Comparison of ENCODE assay signal across 21 cellular contexts in the genomic region with DNA sequence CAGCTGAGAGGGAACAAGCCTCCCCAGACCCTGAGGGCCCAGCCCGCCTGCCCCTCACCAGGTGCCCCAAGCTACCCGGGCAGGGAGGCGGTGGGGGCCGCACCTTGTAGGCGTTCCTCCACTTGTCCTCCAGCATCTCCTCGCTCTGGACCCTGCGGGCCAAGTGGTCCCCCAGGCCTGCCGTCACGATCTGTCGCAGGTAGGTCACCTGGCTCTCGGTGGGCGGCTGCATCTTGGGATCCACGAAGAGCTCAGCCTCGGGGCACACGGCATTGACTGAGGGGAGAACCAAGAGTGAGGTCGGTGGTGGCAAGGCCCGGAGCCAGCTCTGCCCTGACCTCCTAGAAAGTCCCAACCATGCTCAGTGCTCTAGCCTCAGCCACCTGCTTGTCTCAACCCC. TPM values are rescaled to one million over a fixed set of nuclear protein-coding genes. Genes with fewer than 3 reads are reported as not detected.
DNase-seq lines count a peak whose midpoint lies in the region; ATAC-seq and TF ChIP-seq lines count a peak whose summit lies in the region.
"Had no signal": no experiment of that assay in that cellular context is flagged by ENCODE, and none has a peak within 500 bp of the region (broad histone marks: within the 10 kb centered on the region; RNA-seq: fewer than 3 reads in every experiment).

No MANE protein-coding gene starts in this region.

- peak overlapping the region; percentile 39; the same call in 1 of the 2 replicates for H3K9ac ChIP-seq in BLaER1
- H3K9ac ChIP-seq: KMS-11 had no signal

- TF ChIP-seq POLR2A in erythroblast (IDR thresholded peaks at IDR 0.05; ENCODE audit: low read length) = no peak

- no peaks in the 10 kb centered on the region for H3K79me2 ChIP-seq in PC-9 (ENCODE audit: low read depth)

- H3K4me2 ChIP-seq in BLaER1 = peak overlapping the region; percentile 89
- peak overlapping the region; percentile 30 for H3K4me2 ChIP-seq in PC-9
- H3K4me2 ChIP-seq: KMS-11 had no signal

- H3K4me3 ChIP-seq in BLaER1 = 0 out of 2 replicates have a peak overlapping the region, but pooled peaks have one; percentile 8
- no peak overlapping the region for H3K4me3 ChIP-seq in PC-9
- H3K4me3 ChIP-seq: Peyer's patch, SJCRH30 had no signal

- no peaks in the 10 kb centered on the region for H3K27me3 Mint-ChIP-seq in activated naive CD4-positive, alpha-beta T cell treated with anti-CD3 and anti-CD28 coated beads, Interleukin-2, amount 10 ng/mL, durations not matched to agents 7 days and 5 days
- H3K27me3 Mint-ChIP-seq: CD4-positive, alpha-beta T cell had no signal

- peaks cover 59% of the 10 kb centered on the region for H4K20me1 ChIP-seq in BLaER1
- peaks cover 4% of the 10 kb centered on the region; the same call in 1 of the 2 replicates for H4K20me1 ChIP-seq in PC-9 (ENCODE audit: insufficient read depth)

- TF ChIP-seq CTCF in PC-9 (conservative IDR thresholded peaks at IDR 0.05) = no peak

- H3K27me3 ChIP-seq in BLaER1 (no peaks in the 10 kb centered on the region), PC-9 (ENCODE audit: insufficient read depth, low read depth) (no peaks in the 10 kb centered on the region)
- H3K27me3 ChIP-seq: Peyer's patch, SJCRH30 had no signal

- H3K9me2 ChIP-seq in PC-9 (ENCODE audit: insufficient read depth) = no peaks in the 10 kb centered on the region

- no peak overlapping the region for H2AFZ ChIP-seq in PC-9

- H3K4me1 Mint-ChIP-seq in activated naive CD4-positive, alpha-beta T cell treated with anti-CD3 and anti-CD28 coated beads, Interleukin-2, amount 10 ng/mL, durations not matched to agents 7 days and 5 days = no peaks in the 10 kb centered on the region
- H3K4me1 Mint-ChIP-seq: H9 had no signal

- no peak for DNase-seq in activated naive CD4-positive, alpha-beta T cell treated with anti-CD3 and anti-CD28 coated beads, Interleukin-2, amount 10 ng/mL, durations not matched to agents 7 days and 5 days
- no peak for DNase-seq in activated naive CD4-positive, alpha-beta T cell treated with Interleukin-2 at 50 U/mL for 16 hours
- DNase-seq in PC-9 (no peak), erythroblast (lab: John Stamatoyannopoulos, UW) (no peak), NCI-H2227 (lab: John Stamatoyannopoulos, UW; ENCODE audit: unreplicated experiment) (no peak)
- DNase-seq: 8988T; ACHN; CD4-positive, alpha-beta T cell; DMS53; H9; IMR-90; MM.1S; NCI-H2029; NCI-H69; Peyer's patch; SJCRH30; T-helper 1 cell had no signal

- no peaks in the 10 kb centered on the region for H3K9me3 Mint-ChIP-seq in activated naive CD4-positive, alpha-beta T cell treated with anti-CD3 and anti-CD28 coated beads, Interleukin-2, amount 10 ng/mL, durations not matched to agents 7 days and 5 days
- H3K9me3 Mint-ChIP-seq: CD4-positive, alpha-beta T cell; H9 had no signal

- intact Hi-C loops in PC-9 (cut with micrococcal nuclease; ENCODE audit: unreplicated experiment) = no loop called here

- H3F3A ChIP-seq in PC-9 (ENCODE audit: insufficient read depth, low read depth) = peaks cover 21% of the 10 kb centered on the region; the same call in 1 of the 2 replicates

- CTCF ChIA-PET in activated naive CD4-positive, alpha-beta T cell treated with anti-CD3 and anti-CD28 coated beads, Interleukin-2, amount 10 ng/mL, durations not matched to agents 7 days and 5 days (lab: Charles Lee) = interaction anchor here (3.0 kb wide), 1 partner anchor 46 kb away, joined by 8 read pairs; no protein-coding TSS in a partner anchor
- CTCF ChIA-PET in PC-9 (lab: Charles Lee) = no interaction called here

- peak; percentile 4 for ATAC-seq in esophagus mucosa
- no peak for ATAC-seq in GM18867 (IDR thresholded peaks at IDR 0.05; ENCODE audit: unreplicated experiment)

- peak overlapping the region; percentile 74; the same call in 1 of the 2 replicates for H3K27ac ChIP-seq in BLaER1
- peak overlapping the region; percentile 50 for H3K27ac ChIP-seq in PC-9
- H3K27ac ChIP-seq: KMS-11, Peyer's patch, SJCRH30 had no signal

- peaks cover 75% of the 10 kb centered on the region for H3K36me3 ChIP-seq in BLaER1
- peaks cover 11% of the 10 kb centered on the region for H3K36me3 ChIP-seq in PC-9 (ENCODE audit: low read depth)

- peaks cover 79% of the 10 kb centered on the region for H3K4me1 ChIP-seq in BLaER1
- H3K4me1 ChIP-seq in PC-9 (replicated peaks; ENCODE audit: insufficient read depth) = peaks cover 16% of the 10 kb centered on the region
- H3K4me1 ChIP-seq: Peyer's patch, SJCRH30 had no signal

- peaks cover 26% of the 10 kb centered on the region for H3K36me3 Mint-ChIP-seq in activated naive CD4-positive, alpha-beta T cell treated with anti-CD3 and anti-CD28 coated beads, Interleukin-2, amount 10 ng/mL, durations not matched to agents 7 days and 5 days

- no TSS peak for BruUV-seq in PC-9 (replicated peaks; lab: Mats Ljungman, UMichigan)

- H3K4me3 Mint-ChIP-seq in activated naive CD4-positive, alpha-beta T cell treated with anti-CD3 and anti-CD28 coated beads, Interleukin-2, amount 10 ng/mL, durations not matched to agents 7 days and 5 days = no peak overlapping the region
- H3K4me3 Mint-ChIP-seq: CD4-positive, alpha-beta T cell; H9 had no signal

- H3K27ac Mint-ChIP-seq in activated naive CD4-positive, alpha-beta T cell treated with anti-CD3 and anti-CD28 coated beads, Interleukin-2, amount 10 ng/mL, durations not matched to agents 7 days and 5 days = peak overlapping the region; percentile 67
- H3K27ac Mint-ChIP-seq: CD4-positive, alpha-beta T cell; H9 had no signal

- POLR2A ChIA-PET in PC-9 (lab: Charles Lee; ENCODE audit: unreplicated experiment) = no interaction called here

- H3K9me3 ChIP-seq in BLaER1 (peaks cover 13% of the 10 kb centered on the region), PC-9 (ENCODE audit: insufficient read depth, low read depth) (no peaks in the 10 kb centered on the region)
- H3K9me3 ChIP-seq: Peyer's patch, SJCRH30 had no signal

RNA-seq across cellular contexts. Expression of a gene that starts 36.6 kb away (rescaled TPM):
- total RNA-seq in PC-9 (2021) (19.5 and 20.2 TPM in 2 replicates), esophagus mucosa (11.8 TPM)

RNA-seq across cellular contexts. Expression of a gene that starts 37.8 kb away (rescaled TPM):
- 748 and 783 TPM in 2 replicates for total RNA-seq in PC-9 (2021)
- total RNA-seq in esophagus mucosa = 1,223 TPM

RNA-seq across cellular contexts. Expression of a gene that starts 41.1 kb away (rescaled TPM):
- 11.6 and 19.4 TPM in 2 replicates for total RNA-seq in PC-9 (2021)
- total RNA-seq in esophagus mucosa = 15.4 TPM
